1 cellular context compared by ENCODE assay signal in the genomic region with DNA sequence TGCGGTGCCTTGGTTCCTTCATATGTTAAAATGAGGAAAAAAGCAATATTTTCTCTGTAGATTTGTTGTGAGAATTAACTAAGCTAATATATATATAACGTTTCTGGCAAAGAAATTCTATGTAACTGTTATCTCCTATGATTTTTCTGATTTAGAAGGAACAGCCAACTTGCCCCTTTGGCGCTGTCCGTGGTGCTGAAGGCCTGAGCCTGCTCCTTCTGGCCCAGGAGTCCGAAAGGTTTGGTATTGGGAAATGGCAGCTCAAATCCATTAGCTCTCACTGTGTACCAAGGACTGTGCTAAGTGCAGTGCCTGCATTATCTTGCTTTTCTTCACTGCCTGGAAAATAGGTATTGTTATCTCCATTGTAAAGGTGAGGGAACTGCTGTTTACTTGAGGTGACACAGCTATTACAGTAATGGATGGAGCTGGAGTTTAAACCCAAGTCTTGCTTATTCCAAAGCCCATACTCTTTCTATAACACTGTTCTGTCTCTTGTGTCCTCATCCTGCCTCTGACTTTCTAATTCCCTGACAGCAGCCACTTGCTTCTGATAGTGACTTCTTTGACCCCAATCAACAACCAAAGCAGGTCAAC.
A peak's percentile ranks its signal among the peaks of the same experiment; 100 is the strongest.
TF ChIP-seq lines count a peak whose summit lies in the region.

No MANE protein-coding gene starts in this region.

TF ChIP-seq in K562, 482 proteins besides CTCF, POLR2A, EP300 and RAD21 (continued from another document):
- TF ChIP-seq ZNF639 (CRISPR knock-in tag; conservative IDR thresholded peaks at IDR 0.05 in 1 of 2, IDR thresholded peaks at IDR 0.05 in 1 of 2) (0 out of 4 replicates have a peak, but pooled peaks of 1 of the 2 experiments have one; percentile 38), FOXJ2 (tag; IDR thresholded peaks at IDR 0.05) (0 out of 2 replicates have a peak, but pooled peaks have one; percentile 34), BCL6 (CRISPR knock-in tag; IDR thresholded peaks at IDR 0.05) (0 out of 2 replicates have a peak, but pooled peaks have one; percentile 43), MAFF (IDR thresholded peaks at IDR 0.05; ENCODE audit: low read length) (no peak), NR4A1 (CRISPR knock-in tag; IDR thresholded peaks at IDR 0.05) (no peak), NR4A1 (tag; IDR thresholded peaks at IDR 0.05) (0 out of 2 replicates have a peak, but pooled peaks have one; percentile 19), KDM2B (CRISPR knock-in tag; IDR thresholded peaks at IDR 0.05) (no peak), SMARCA4 (IDR thresholded peaks at IDR 0.05) (no peak), ZKSCAN3 (CRISPR knock-in tag; IDR thresholded peaks at IDR 0.05) (no peak), MECOM (CRISPR knock-in tag; IDR thresholded peaks at IDR 0.05) (0 out of 2 replicates have a peak, but pooled peaks have one; percentile 25), ZNF398 (CRISPR knock-in tag; IDR thresholded peaks at IDR 0.05) (no peak), FOXA1 (IDR thresholded peaks at IDR 0.05; ENCODE audit: borderline replicate concordance) (no peak), GABPB2 (CRISPR knock-in tag; conservative IDR thresholded peaks at IDR 0.05) (no peak), NCOA4 (IDR thresholded peaks at IDR 0.05; ENCODE audit: partially characterized antibody) (no peak), TBL1XR1 (IDR thresholded peaks at IDR 0.05; ENCODE audit: low read length in 2 of 2) (no peak), EWSR1 (IDR thresholded peaks at IDR 0.05; ENCODE audit: borderline replicate concordance, low read depth, partially characterized antibody) (no peak), TAF7 (tag; IDR thresholded peaks at IDR 0.05) (no peak), E2F1 (CRISPR knock-in tag; IDR thresholded peaks at IDR 0.05) (no peak), ELK1 (CRISPR knock-in tag; IDR thresholded peaks at IDR 0.05) (no peak), XRCC5 (IDR thresholded peaks at IDR 0.05; ENCODE audit: low read depth, low read length) (no peak), NFATC3 (IDR thresholded peaks at IDR 0.05) (no peak)
- TF ChIP-seq, protein P1, sequence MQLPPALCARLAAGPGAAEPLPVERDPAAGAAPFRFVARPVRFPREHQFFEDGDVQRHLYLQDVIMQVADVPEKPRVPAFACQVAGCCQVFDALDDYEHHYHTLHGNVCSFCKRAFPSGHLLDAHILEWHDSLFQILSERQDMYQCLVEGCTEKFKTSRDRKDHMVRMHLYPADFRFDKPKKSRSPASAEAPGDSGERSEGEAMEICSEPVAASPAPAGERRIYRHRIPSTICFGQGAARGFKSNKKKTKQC (CRISPR knock-in tag; IDR thresholded peaks at IDR 0.05), result peak; percentile 65; the same call in 1 of the 2 replicates
- TF ChIP-seq, protein P2, sequence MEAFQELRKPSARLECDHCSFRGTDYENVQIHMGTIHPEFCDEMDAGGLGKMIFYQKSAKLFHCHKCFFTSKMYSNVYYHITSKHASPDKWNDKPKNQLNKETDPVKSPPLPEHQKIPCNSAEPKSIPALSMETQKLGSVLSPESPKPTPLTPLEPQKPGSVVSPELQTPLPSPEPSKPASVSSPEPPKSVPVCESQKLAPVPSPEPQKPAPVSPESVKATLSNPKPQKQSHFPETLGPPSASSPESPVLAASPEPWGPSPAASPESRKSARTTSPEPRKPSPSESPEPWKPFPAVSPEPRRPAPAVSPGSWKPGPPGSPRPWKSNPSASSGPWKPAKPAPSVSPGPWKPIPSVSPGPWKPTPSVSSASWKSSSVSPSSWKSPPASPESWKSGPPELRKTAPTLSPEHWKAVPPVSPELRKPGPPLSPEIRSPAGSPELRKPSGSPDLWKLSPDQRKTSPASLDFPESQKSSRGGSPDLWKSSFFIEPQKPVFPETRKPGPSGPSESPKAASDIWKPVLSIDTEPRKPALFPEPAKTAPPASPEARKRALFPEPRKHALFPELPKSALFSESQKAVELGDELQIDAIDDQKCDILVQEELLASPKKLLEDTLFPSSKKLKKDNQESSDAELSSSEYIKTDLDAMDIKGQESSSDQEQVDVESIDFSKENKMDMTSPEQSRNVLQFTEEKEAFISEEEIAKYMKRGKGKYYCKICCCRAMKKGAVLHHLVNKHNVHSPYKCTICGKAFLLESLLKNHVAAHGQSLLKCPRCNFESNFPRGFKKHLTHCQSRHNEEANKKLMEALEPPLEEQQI (IDR thresholded peaks at IDR 0.05), result 0 out of 2 replicates have a peak, but pooled peaks have one; percentile 18
- TF ChIP-seq, protein P3, sequence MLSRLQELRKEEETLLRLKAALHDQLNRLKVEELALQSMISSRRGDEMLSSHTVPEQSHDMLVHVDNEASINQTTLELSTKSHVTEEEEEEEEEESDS (CRISPR knock-in tag; IDR thresholded peaks at IDR 0.05), result no peak
- TF ChIP-seq, protein P4, sequence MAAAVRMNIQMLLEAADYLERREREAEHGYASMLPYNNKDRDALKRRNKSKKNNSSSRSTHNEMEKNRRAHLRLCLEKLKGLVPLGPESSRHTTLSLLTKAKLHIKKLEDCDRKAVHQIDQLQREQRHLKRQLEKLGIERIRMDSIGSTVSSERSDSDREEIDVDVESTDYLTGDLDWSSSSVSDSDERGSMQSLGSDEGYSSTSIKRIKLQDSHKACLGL (CRISPR knock-in tag; IDR thresholded peaks at IDR 0.05; ENCODE audit: borderline replicate concordance, poor library complexity, severe bottlenecking), result no peak
- TF ChIP-seq, protein P5, sequence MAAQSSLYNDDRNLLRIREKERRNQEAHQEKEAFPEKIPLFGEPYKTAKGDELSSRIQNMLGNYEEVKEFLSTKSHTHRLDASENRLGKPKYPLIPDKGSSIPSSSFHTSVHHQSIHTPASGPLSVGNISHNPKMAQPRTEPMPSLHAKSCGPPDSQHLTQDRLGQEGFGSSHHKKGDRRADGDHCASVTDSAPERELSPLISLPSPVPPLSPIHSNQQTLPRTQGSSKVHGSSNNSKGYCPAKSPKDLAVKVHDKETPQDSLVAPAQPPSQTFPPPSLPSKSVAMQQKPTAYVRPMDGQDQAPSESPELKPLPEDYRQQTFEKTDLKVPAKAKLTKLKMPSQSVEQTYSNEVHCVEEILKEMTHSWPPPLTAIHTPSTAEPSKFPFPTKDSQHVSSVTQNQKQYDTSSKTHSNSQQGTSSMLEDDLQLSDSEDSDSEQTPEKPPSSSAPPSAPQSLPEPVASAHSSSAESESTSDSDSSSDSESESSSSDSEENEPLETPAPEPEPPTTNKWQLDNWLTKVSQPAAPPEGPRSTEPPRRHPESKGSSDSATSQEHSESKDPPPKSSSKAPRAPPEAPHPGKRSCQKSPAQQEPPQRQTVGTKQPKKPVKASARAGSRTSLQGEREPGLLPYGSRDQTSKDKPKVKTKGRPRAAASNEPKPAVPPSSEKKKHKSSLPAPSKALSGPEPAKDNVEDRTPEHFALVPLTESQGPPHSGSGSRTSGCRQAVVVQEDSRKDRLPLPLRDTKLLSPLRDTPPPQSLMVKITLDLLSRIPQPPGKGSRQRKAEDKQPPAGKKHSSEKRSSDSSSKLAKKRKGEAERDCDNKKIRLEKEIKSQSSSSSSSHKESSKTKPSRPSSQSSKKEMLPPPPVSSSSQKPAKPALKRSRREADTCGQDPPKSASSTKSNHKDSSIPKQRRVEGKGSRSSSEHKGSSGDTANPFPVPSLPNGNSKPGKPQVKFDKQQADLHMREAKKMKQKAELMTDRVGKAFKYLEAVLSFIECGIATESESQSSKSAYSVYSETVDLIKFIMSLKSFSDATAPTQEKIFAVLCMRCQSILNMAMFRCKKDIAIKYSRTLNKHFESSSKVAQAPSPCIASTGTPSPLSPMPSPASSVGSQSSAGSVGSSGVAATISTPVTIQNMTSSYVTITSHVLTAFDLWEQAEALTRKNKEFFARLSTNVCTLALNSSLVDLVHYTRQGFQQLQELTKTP (IDR thresholded peaks at IDR 0.05; ENCODE audit: low read depth in 1 of 2, partially characterized antibody in 2 of 2), result peak in 1 of 2 experiments; percentile 49
